In the genomic region with DNA sequence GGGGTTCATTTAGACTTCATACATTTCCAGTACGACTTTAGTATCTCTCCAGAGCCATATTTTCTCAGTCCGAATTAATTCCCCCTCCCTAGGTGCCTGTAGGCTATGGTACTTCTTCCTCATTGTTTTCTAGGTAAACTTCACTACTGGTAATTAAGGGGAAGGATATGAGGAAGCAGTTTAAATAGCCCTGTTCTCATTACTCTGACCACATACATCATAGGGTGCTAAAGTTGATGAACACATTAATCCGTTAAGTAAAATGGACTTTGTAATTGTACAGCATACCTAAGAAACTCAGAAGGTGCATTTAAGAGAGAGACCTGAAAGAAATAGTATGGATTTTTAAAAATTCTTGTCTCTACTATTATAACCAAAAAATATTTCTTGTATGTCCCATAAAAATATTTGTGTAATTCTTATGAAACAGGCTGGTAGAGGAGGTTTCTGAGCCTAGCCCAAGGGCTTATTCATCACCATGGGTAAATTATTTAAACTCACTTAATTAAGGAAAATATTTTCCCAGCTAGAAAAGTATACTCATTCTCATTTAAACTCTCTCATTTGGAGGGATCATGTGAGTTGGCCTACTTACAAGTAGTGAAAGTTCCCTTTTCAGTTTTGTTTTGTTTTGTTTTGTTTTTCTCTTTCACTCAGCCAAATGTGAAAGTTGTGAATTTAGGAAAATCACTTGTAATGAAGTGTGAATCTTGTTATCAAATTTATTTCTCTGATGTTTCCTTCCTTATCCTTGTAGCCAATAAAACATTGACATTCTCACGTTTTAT, we compare ENCODE assay signal across 2 cellular contexts.
TF ChIP-seq lines count a peak whose summit lies in the region.

No MANE protein-coding gene starts in this region.

TF ChIP-seq in SK-N-SH, 30 proteins besides CTCF, POLR2A, EP300 and RAD21:
- TF ChIP-seq, protein P1, sequence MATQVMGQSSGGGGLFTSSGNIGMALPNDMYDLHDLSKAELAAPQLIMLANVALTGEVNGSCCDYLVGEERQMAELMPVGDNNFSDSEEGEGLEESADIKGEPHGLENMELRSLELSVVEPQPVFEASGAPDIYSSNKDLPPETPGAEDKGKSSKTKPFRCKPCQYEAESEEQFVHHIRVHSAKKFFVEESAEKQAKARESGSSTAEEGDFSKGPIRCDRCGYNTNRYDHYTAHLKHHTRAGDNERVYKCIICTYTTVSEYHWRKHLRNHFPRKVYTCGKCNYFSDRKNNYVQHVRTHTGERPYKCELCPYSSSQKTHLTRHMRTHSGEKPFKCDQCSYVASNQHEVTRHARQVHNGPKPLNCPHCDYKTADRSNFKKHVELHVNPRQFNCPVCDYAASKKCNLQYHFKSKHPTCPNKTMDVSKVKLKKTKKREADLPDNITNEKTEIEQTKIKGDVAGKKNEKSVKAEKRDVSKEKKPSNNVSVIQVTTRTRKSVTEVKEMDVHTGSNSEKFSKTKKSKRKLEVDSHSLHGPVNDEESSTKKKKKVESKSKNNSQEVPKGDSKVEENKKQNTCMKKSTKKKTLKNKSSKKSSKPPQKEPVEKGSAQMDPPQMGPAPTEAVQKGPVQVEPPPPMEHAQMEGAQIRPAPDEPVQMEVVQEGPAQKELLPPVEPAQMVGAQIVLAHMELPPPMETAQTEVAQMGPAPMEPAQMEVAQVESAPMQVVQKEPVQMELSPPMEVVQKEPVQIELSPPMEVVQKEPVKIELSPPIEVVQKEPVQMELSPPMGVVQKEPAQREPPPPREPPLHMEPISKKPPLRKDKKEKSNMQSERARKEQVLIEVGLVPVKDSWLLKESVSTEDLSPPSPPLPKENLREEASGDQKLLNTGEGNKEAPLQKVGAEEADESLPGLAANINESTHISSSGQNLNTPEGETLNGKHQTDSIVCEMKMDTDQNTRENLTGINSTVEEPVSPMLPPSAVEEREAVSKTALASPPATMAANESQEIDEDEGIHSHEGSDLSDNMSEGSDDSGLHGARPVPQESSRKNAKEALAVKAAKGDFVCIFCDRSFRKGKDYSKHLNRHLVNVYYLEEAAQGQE (IDR thresholded peaks at IDR 0.05; ENCODE audit: low read depth, low read length): no peak
- no peak for TF ChIP-seq TAF1 (IDR thresholded peaks at IDR 0.05; ENCODE audit: borderline replicate concordance, low read depth, low read length)
- TF ChIP-seq, protein P2, sequence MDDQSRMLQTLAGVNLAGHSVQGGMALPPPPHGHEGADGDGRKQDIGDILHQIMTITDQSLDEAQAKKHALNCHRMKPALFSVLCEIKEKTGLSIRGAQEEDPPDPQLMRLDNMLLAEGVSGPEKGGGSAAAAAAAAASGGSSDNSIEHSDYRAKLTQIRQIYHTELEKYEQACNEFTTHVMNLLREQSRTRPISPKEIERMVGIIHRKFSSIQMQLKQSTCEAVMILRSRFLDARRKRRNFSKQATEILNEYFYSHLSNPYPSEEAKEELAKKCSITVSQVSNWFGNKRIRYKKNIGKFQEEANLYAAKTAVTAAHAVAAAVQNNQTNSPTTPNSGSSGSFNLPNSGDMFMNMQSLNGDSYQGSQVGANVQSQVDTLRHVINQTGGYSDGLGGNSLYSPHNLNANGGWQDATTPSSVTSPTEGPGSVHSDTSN (IDR thresholded peaks at IDR 0.05): no peak
TF ChIP-seq in SK-N-SH: peak in this region for 0.

TF ChIP-seq in SK-N-SH treated with all-trans-retinoic acid at 6 μM for 48 hours, 23 proteins besides CTCF, POLR2A, EP300 and RAD21 (continued from another document):
- TF ChIP-seq, protein P3, sequence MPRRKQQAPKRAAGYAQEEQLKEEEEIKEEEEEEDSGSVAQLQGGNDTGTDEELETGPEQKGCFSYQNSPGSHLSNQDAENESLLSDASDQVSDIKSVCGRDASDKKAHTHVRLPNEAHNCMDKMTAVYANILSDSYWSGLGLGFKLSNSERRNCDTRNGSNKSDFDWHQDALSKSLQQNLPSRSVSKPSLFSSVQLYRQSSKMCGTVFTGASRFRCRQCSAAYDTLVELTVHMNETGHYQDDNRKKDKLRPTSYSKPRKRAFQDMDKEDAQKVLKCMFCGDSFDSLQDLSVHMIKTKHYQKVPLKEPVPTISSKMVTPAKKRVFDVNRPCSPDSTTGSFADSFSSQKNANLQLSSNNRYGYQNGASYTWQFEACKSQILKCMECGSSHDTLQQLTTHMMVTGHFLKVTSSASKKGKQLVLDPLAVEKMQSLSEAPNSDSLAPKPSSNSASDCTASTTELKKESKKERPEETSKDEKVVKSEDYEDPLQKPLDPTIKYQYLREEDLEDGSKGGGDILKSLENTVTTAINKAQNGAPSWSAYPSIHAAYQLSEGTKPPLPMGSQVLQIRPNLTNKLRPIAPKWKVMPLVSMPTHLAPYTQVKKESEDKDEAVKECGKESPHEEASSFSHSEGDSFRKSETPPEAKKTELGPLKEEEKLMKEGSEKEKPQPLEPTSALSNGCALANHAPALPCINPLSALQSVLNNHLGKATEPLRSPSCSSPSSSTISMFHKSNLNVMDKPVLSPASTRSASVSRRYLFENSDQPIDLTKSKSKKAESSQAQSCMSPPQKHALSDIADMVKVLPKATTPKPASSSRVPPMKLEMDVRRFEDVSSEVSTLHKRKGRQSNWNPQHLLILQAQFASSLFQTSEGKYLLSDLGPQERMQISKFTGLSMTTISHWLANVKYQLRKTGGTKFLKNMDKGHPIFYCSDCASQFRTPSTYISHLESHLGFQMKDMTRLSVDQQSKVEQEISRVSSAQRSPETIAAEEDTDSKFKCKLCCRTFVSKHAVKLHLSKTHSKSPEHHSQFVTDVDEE (CRISPR knock-in tag; IDR thresholded peaks at IDR 0.05): no peak
- TF ChIP-seq ZC3H10 (CRISPR knock-in tag; IDR thresholded peaks at IDR 0.05) (no peak), TCF4 (CRISPR knock-in tag; IDR thresholded peaks at IDR 0.05; ENCODE audit: borderline replicate concordance) (no peak), RARB (CRISPR knock-in tag; IDR thresholded peaks at IDR 0.05) (no peak)
- TF ChIP-seq, protein P4, sequence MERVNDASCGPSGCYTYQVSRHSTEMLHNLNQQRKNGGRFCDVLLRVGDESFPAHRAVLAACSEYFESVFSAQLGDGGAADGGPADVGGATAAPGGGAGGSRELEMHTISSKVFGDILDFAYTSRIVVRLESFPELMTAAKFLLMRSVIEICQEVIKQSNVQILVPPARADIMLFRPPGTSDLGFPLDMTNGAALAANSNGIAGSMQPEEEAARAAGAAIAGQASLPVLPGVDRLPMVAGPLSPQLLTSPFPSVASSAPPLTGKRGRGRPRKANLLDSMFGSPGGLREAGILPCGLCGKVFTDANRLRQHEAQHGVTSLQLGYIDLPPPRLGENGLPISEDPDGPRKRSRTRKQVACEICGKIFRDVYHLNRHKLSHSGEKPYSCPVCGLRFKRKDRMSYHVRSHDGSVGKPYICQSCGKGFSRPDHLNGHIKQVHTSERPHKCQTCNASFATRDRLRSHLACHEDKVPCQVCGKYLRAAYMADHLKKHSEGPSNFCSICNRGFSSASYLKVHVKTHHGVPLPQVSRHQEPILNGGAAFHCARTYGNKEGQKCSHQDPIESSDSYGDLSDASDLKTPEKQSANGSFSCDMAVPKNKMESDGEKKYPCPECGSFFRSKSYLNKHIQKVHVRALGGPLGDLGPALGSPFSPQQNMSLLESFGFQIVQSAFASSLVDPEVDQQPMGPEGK (CRISPR knock-in tag; IDR thresholded peaks at IDR 0.05; ENCODE audit: borderline replicate concordance): no peak
